8 cellular contexts compared by ENCODE assay signal in the genomic region with DNA sequence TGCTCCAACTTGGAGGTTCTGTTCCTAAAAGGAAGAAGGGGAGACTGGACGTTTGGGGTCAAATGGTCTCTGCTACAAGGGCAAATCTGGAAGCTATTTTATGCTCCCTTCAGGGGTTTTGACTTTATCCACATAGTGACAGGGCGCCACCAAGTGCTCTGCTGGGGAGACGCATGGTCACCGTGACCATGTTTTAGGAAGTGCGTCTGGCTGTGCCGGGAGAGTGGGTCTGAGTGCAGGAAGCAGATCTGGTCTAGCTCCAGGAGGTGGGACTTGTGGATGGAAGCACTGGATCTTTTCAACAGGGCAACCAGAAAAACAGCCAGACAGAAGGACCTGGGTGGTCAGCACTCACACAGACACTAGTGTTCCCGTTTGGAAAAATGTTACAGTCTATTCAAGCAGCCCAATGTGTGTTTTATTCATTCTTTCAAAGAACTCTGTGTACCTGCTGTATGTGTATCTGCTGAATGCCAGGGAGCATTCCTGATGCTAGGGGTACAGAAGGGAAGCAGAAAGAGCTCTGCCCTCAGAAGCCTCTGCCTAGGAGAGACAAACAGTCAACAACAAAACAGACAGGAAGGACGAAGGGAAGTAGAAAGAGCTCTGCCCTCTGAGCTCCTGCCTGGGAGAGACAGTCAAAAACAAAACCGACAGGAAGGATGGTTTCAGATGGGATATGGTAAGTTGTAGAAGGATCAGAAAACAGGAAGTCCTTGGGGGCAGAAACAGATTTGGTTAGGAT. TPM values are rescaled to one million over a fixed set of nuclear protein-coding genes. Genes with fewer than 3 reads are reported as not detected.
A peak's percentile ranks its signal among the peaks of the same experiment; 100 is the strongest.
DNase-seq lines count a peak whose midpoint lies in the region; ATAC-seq and TF ChIP-seq lines count a peak whose summit lies in the region.

No MANE protein-coding gene starts in this region.

- no peak overlapping the region for H3K27ac ChIP-seq in trophoblast cell (ENCODE audit: low read depth, low read length)

- H3K4ac ChIP-seq in trophoblast cell (ENCODE audit: low read depth, low read length): no peak overlapping the region

- H3K9ac ChIP-seq in trophoblast cell (ENCODE audit: low read length): no peak overlapping the region

- H3K4me3 Mint-ChIP-seq in Caco-2 (ENCODE audit: unreplicated experiment): no peak overlapping the region
- H3K4me3 Mint-ChIP-seq in activated naive CD4-positive, alpha-beta T cell treated with anti-CD3 and anti-CD28 coated beads, Interleukin-2, amount 50 U/mL, for 24 hours: peak overlapping the region; percentile 48

- DNase-seq in Caco-2 (peak; percentile 71 to 73), HuH-7 (ENCODE audit: low spot score) (peak; percentile 92), SIG-M5 (lab: John Stamatoyannopoulos, UW) (peak; percentile 36), head of caudate nucleus (peak; percentile 35 to 81 (median 62)), trophoblast cell (peak; percentile 59 to 77), cerebellum (ENCODE audit: low spot score) (no peak)

- H3K4me3 ChIP-seq in Caco-2 (ENCODE audit: low read depth, low read length) (no peak overlapping the region), trophoblast cell (ENCODE audit: low read depth, low read length) (no peak overlapping the region)

- peaks cover 2% of the 10 kb centered on the region for H3K79me2 ChIP-seq in trophoblast cell (ENCODE audit: control insufficient read depth, insufficient read depth, low read length, poor library complexity)

- H3K79me1 ChIP-seq in trophoblast cell (ENCODE audit: low read length): no peaks in the 10 kb centered on the region

- no peak overlapping the region for H3K23ac ChIP-seq in trophoblast cell (ENCODE audit: low read length)

- H2AFZ ChIP-seq in trophoblast cell (ENCODE audit: insufficient read depth, low read length, poor library complexity): no peak overlapping the region

- peak; percentile 38 for ATAC-seq in GM19468 (IDR thresholded peaks at IDR 0.05; ENCODE audit: extremely low read depth, unreplicated experiment)

- no peak overlapping the region for H3K4me2 ChIP-seq in trophoblast cell (ENCODE audit: low read length)

- H3K36me3 ChIP-seq in Caco-2 (ENCODE audit: control insufficient read depth, insufficient read depth, low read length) (no peaks in the 10 kb centered on the region; the same call in 1 of the 2 replicates), trophoblast cell (ENCODE audit: control insufficient read depth in 1 of 2, insufficient read depth in 2 of 2, low read length in 2 of 2) (no peaks in the 10 kb centered on the region)

- POLR2A ChIA-PET in Caco-2 (lab: Charles Lee): interaction anchor here (2.3 kb wide), 1 partner anchor 15 kb away, joined by 35 read pairs; a partner anchor contains a TSS

- H3K27me3 Mint-ChIP-seq in Caco-2 (ENCODE audit: insufficient read depth, unreplicated experiment): no peaks in the 10 kb centered on the region
- H3K27me3 Mint-ChIP-seq in activated naive CD4-positive, alpha-beta T cell treated with anti-CD3 and anti-CD28 coated beads, Interleukin-2, amount 50 U/mL, for 24 hours: no peaks in the 10 kb centered on the region

- no peak overlapping the region for H3K14ac ChIP-seq in trophoblast cell (ENCODE audit: low read length)

- H3K4me1 Mint-ChIP-seq in Caco-2 (ENCODE audit: low read depth, unreplicated experiment): peaks cover 29% of the 10 kb centered on the region
- H3K4me1 Mint-ChIP-seq in activated naive CD4-positive, alpha-beta T cell treated with anti-CD3 and anti-CD28 coated beads, Interleukin-2, amount 50 U/mL, for 24 hours: peaks cover 9% of the 10 kb centered on the region

- no peak overlapping the region for H2BK120ac ChIP-seq in trophoblast cell (ENCODE audit: insufficient read depth, low read length, poor library complexity)

- H4K8ac ChIP-seq in trophoblast cell (ENCODE audit: low read depth, low read length): no peak overlapping the region

- peak overlapping the region; percentile 84 for H3K27ac Mint-ChIP-seq in Caco-2 (ENCODE audit: unreplicated experiment)
- H3K27ac Mint-ChIP-seq in activated naive CD4-positive, alpha-beta T cell treated with anti-CD3 and anti-CD28 coated beads, Interleukin-2, amount 50 U/mL, for 24 hours: peak overlapping the region; percentile 60

- H3K27me3 ChIP-seq in Caco-2 (replicated peaks; ENCODE audit: control insufficient read depth, insufficient read depth, low read length) (no peaks in the 10 kb centered on the region), trophoblast cell (ENCODE audit: insufficient read depth, low read length) (no peaks in the 10 kb centered on the region)

- BruUV-seq in Caco-2 (replicated peaks; lab: Mats Ljungman, UMichigan): no TSS peak

- peak; percentile 69 to 84 for TF ChIP-seq CTCF in Caco-2 (IDR thresholded peaks at IDR 0.05; ENCODE audit: insufficient read depth in 1 of 2, low read depth in 1 of 2, low read length in 1 of 2, severe bottlenecking in 1 of 2, unreplicated experiment in 1 of 2)

- H3K9me3 Mint-ChIP-seq in Caco-2 (ENCODE audit: unreplicated experiment): no peaks in the 10 kb centered on the region
- no peaks in the 10 kb centered on the region for H3K9me3 Mint-ChIP-seq in activated naive CD4-positive, alpha-beta T cell treated with anti-CD3 and anti-CD28 coated beads, Interleukin-2, amount 50 U/mL, for 24 hours

- no peaks in the 10 kb centered on the region for H3K9me3 ChIP-seq in Caco-2
- H3K9me3 ChIP-seq in trophoblast cell (ENCODE audit: insufficient read depth, low read depth, low read length): peaks cover 2% of the 10 kb centered on the region

- no CpG with 5 or more reads among the region's 9 CpGs for WGBS in trophoblast cell (ENCODE audit: extremely low coverage, insufficient coverage, insufficient read length)

- H4K12ac ChIP-seq in trophoblast cell (ENCODE audit: low read depth, low read length): no peak overlapping the region

- CTCF ChIA-PET in Caco-2 (lab: Charles Lee): interaction anchor here (0.5 to 5.4 kb wide), 22 partner anchors 14 to 341 kb away, joined by 3 to 62 read pairs (median 4); a partner anchor contains a TSS

- no peak overlapping the region for H4K91ac ChIP-seq in trophoblast cell (ENCODE audit: low read depth, low read length)

- H3K18ac ChIP-seq in trophoblast cell (ENCODE audit: low read length): no peak overlapping the region

- H3K4me1 ChIP-seq in Caco-2 (peaks cover 16% of the 10 kb centered on the region), trophoblast cell (ENCODE audit: control insufficient read depth in 1 of 2, insufficient read depth in 2 of 2, low read length in 2 of 2) (peaks cover 6 to 14% of the 10 kb centered on the region in 2 experiments)

- peaks cover 17% of the 10 kb centered on the region for H3K36me3 Mint-ChIP-seq in Caco-2 (ENCODE audit: insufficient read depth, unreplicated experiment)
- H3K36me3 Mint-ChIP-seq in activated naive CD4-positive, alpha-beta T cell treated with anti-CD3 and anti-CD28 coated beads, Interleukin-2, amount 50 U/mL, for 24 hours: peaks cover 1% of the 10 kb centered on the region

- H2BK12ac ChIP-seq in trophoblast cell (ENCODE audit: low read length): no peak overlapping the region

- intact Hi-C loops in Caco-2 (cut with micrococcal nuclease; ENCODE audit: unreplicated experiment) (loop anchor here (1.0 to 5.0 kb wide), 7 partner anchors 14 to 338 kb away; a partner anchor contains a TSS), head of caudate nucleus (cut with DNase I) (no loop called here)

- H2AK5ac ChIP-seq in trophoblast cell (ENCODE audit: low read length): no peak overlapping the region

- no peak overlapping the region for H2BK5ac ChIP-seq in trophoblast cell (ENCODE audit: low read depth, low read length, poor library complexity)

RNA-seq across cellular contexts. Expression of a gene that starts 14.3 kb away (rescaled TPM):
- total RNA-seq in Caco-2 (2022): 66.1 and 79.9 TPM in 2 replicates
- polyA plus RNA-seq in trophoblast cell (2013): 43.9 and 45.4 TPM in 2 replicates
- 8.1 TPM for total RNA-seq in cerebellum
